Comparison of ENCODE assay signal across 9 cellular contexts in genomic region chr6:111992851-111993250, GRCh38.
A peak's percentile ranks its signal among the peaks of the same experiment; 100 is the strongest.
DNase-seq lines count a peak whose midpoint lies in the region; ATAC-seq and TF ChIP-seq lines count a peak whose summit lies in the region.
"Had no signal": no experiment of that assay in that cellular context is flagged by ENCODE, and none has a peak within 500 bp of the region (broad histone marks: within the 10 kb centered on the region; RNA-seq: fewer than 3 reads in every experiment).

No MANE protein-coding gene starts in this region.

- no peak overlapping the region for H3K27ac ChIP-seq in ascending aorta
- H3K27ac ChIP-seq: A549 had no signal

- TF ChIP-seq POLR2A in NB4 (IDR thresholded peaks at IDR 0.05; ENCODE audit: extremely low read depth, insufficient read length), result no peak

- no peaks in the 10 kb centered on the region for H3K9me3 ChIP-seq in ascending aorta
- H3K9me3 ChIP-seq: A549 had no signal

- ATAC-seq in GM21528 (IDR thresholded peaks at IDR 0.05; ENCODE audit: low FRiP score, unreplicated experiment), result no peak
- ATAC-seq: A549 had no signal

- TF ChIP-seq CTCF in NB4 (IDR thresholded peaks at IDR 0.05; ENCODE audit: low read depth, low read length) (no peak), ascending aorta (IDR thresholded peaks at IDR 0.05) (no peak)

- H3K4me1 ChIP-seq in ascending aorta, result no peaks in the 10 kb centered on the region
- H3K4me1 ChIP-seq: A549 had no signal

- no peaks in the 10 kb centered on the region for H3K27me3 ChIP-seq in ascending aorta

- intact Hi-C loops in ascending aorta (cut with DNase I), result no loop called here

- no peaks in the 10 kb centered on the region for H3K36me3 ChIP-seq in ascending aorta

- H3K4me3 ChIP-seq in NB4 (ENCODE audit: low read depth, low read length) (no peak overlapping the region), ascending aorta (no peak overlapping the region)
- H3K4me3 ChIP-seq: A549 had no signal

- DNase-seq in NCI-H146 (lab: John Stamatoyannopoulos, UW), result peak; percentile 49
- no peak for DNase-seq in NCI-H146 treated with DMSO at 0.1 percent for 48 hours (lab: John Stamatoyannopoulos, UW; ENCODE audit: unreplicated experiment)
- DNase-seq in NB4 (ENCODE audit: low read depth), result peak; percentile 56
- peak; percentile 44 for DNase-seq in activated effector memory CD4-positive, alpha-beta T cell treated with Interleukin-2 at 50 U/mL for 16 hours
- DNase-seq in stimulated activated CD8-positive, alpha-beta memory T cell treated with anti-CD3 and anti-CD28 coated beads, Interleukin-12 subunit alpha, Interleukin-12 subunit beta, amount 100 ng/mL, for 1 hour (ENCODE audit: low read depth), result peak; percentile 23
- DNase-seq in ascending aorta (ENCODE audit: low spot score in 2 of 2), result no peak
- DNase-seq in D341Med (ENCODE audit: low spot score), result no peak

Comparison
In these comparisons a context has a peak if more than half of its experiments do, and no peak if none do; other contexts are left out.
1. DNase-seq: peak in NCI-H146 (single experiment), NB4 (single experiment), activated effector memory CD4-positive, alpha-beta T cell treated with Interleukin-2 at 50 U/mL for 16 hours (single experiment) and stimulated activated CD8-positive, alpha-beta memory T cell treated with anti-CD3 and anti-CD28 coated beads, Interleukin-12 subunit alpha, Interleukin-12 subunit beta, amount 100 ng/mL, for 1 hour (single experiment); none in NCI-H146 treated with DMSO at 0.1 percent for 48 hours (single experiment), ascending aorta (0 of 2) and D341Med (single experiment).